In the genomic region with DNA sequence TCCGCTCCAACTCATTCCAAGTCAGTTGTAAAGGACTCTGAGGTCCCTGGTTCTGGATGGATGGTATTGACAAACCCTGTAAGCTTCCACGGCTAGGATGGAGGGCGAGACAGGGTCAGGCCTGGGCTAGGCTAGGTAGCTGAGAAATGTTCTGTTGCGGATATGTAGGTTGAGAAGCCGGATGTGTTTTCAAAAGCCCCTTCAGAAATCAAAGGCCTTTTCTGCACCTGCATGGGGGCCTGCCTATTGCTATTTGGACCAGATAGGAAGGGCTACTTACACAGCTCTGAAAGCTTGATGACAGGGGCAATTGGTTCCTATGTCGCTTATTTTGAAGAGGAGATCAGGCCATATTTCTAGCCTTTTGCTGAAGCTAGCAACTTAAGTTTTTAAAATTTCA, we compare ENCODE assay signal across 38 cellular contexts. TPM values are rescaled to one million over a fixed set of nuclear protein-coding genes. Genes with fewer than 3 reads are reported as not detected.
"Had no signal": no experiment of that assay in that cellular context is flagged by ENCODE, and none has a peak within 500 bp of the region (broad histone marks: within the 10 kb centered on the region; RNA-seq: fewer than 3 reads in every experiment).

No MANE protein-coding gene starts in this region.

- H3K27ac Mint-ChIP-seq: activated B cell treated with CpG ODN at 0.5 μM for 24 hours; activated CD4-positive, alpha-beta memory T cell treated with anti-CD3 and anti-CD28 coated beads for 36 hours; activated CD4-positive, alpha-beta T cell treated with anti-CD3 and anti-CD28 coated beads, Interleukin-2, amount 10 ng/mL, durations not matched to agents 24 days and 14 days; activated CD8-positive, alpha-beta T cell treated with anti-CD3 and anti-CD28 coated beads for 36 hours; activated naive CD4-positive, alpha-beta T cell treated with anti-CD3 and anti-CD28 coated beads for 36 hours; activated naive CD4-positive, alpha-beta T cell treated with anti-CD3 and anti-CD28 coated beads, Interleukin-2, amount 50 U/mL, for 72 hours; activated naive CD8-positive, alpha-beta T cell treated with anti-CD3 and anti-CD28 coated beads, Interleukin-2, amount 10 ng/mL, durations not matched to agents 7 days and 5 days; activated T-cell treated with anti-CD3 and anti-CD28 coated beads, Interleukin-2, amount 50 U/mL, for 72 hours; activated T-helper 1 cell treated with anti-CD3 and anti-CD28 coated beads, Interleukin-12 subunit alpha, Interleukin-12 subunit beta, Interleukin-2, Interleukin-4 antibody, amounts not matched to agents 30 ng/mL and 10 ng/mL and 1 ng/mL, durations not matched to agents 14 hours and 24 hours and 36 hours; activated T-helper 17 cell treated with anti-CD3 and anti-CD28 coated beads, Interleukin-2, amount 50 U/mL, for 72 hours; brain; T-helper 1 cell treated with Interleukin-12 subunit alpha and Interleukin-12 subunit beta and Interleukin-4 antibody, amounts not matched to agents 30 μg/mL and 1 μg/mL, for 36 hours; T-helper 2 cell treated with Interferon-gamma antibody and Interleukin-4, amounts not matched to agents 5 μg/mL and 100 μg/mL, for 36 hours had no signal

- H3K4me1 ChIP-seq: adrenal gland had no signal

- H3K4me3 ChIP-seq: adrenal gland, cardiac muscle cell had no signal

- H3K9me3 Mint-ChIP-seq: activated B cell treated with CpG ODN at 0.5 μM for 24 hours; activated CD4-positive, alpha-beta memory T cell treated with anti-CD3 and anti-CD28 coated beads for 36 hours; activated CD4-positive, alpha-beta T cell treated with anti-CD3 and anti-CD28 coated beads, Interleukin-2, amount 10 ng/mL, durations not matched to agents 24 days and 14 days; activated CD8-positive, alpha-beta T cell treated with anti-CD3 and anti-CD28 coated beads for 36 hours; activated naive CD4-positive, alpha-beta T cell treated with anti-CD3 and anti-CD28 coated beads for 36 hours; activated naive CD4-positive, alpha-beta T cell treated with anti-CD3 and anti-CD28 coated beads, Interleukin-2, amount 50 U/mL, for 72 hours; activated naive CD8-positive, alpha-beta T cell treated with anti-CD3 and anti-CD28 coated beads, Interleukin-2, amount 10 ng/mL, durations not matched to agents 7 days and 5 days; activated T-cell treated with anti-CD3 and anti-CD28 coated beads, Interleukin-2, amount 50 U/mL, for 4 hours; activated T-cell treated with anti-CD3 and anti-CD28 coated beads, Interleukin-2, amount 50 U/mL, for 72 hours; activated T-helper 1 cell treated with anti-CD3 and anti-CD28 coated beads, Interleukin-12 subunit alpha, Interleukin-12 subunit beta, Interleukin-2, Interleukin-4 antibody, amounts not matched to agents 30 ng/mL and 10 ng/mL and 1 ng/mL, durations not matched to agents 14 hours and 24 hours and 36 hours; activated T-helper 17 cell treated with anti-CD3 and anti-CD28 coated beads, Interleukin-2, amount 50 U/mL, for 72 hours; central memory CD8-positive, alpha-beta T cell; T-helper 1 cell treated with Interleukin-12 subunit alpha and Interleukin-12 subunit beta and Interleukin-4 antibody, amounts not matched to agents 30 μg/mL and 1 μg/mL, for 36 hours; T-helper 2 cell treated with Interferon-gamma antibody and Interleukin-4, amounts not matched to agents 5 μg/mL and 100 μg/mL, for 36 hours had no signal

- DNase-seq: activated B cell treated with CpG ODN at 0.5 μM for 24 hours; activated CD4-positive, alpha-beta memory T cell treated with anti-CD3 and anti-CD28 coated beads for 36 hours; activated CD4-positive, alpha-beta T cell treated with anti-CD3 and anti-CD28 coated beads for 4 hours; activated CD4-positive, alpha-beta T cell treated with anti-CD3 and anti-CD28 coated beads, Interleukin-2, amount 10 ng/mL, durations not matched to agents 24 days and 14 days; activated CD4-positive, alpha-beta T cell treated with anti-CD3 and anti-CD28 coated beads, Interleukin-2, amount 50 U/mL, for 1 hour; activated CD4-positive, alpha-beta T cell treated with anti-CD3 and anti-CD28 coated beads, Interleukin-2, amount 50 U/mL, for 4 hours; activated CD4-positive, CD25-positive, alpha-beta regulatory T cell treated with anti-CD3 and anti-CD28 coated beads, Interleukin-2, amount 50 U/mL, for 72 hours; activated CD8-positive, alpha-beta memory T cell treated with anti-CD3 and anti-CD28 coated beads, Interleukin-2, amount 50 U/mL, for 4 hours; activated CD8-positive, alpha-beta T cell treated with anti-CD3 and anti-CD28 coated beads for 36 hours; activated effector memory CD4-positive, alpha-beta T cell treated with anti-CD3 and anti-CD28 coated beads, Interleukin-2, amount 50 U/mL, for 16 hours; activated gamma-delta T cell treated with Interleukin-2 at 50 U/mL for 16 hours; activated naive CD4-positive, alpha-beta T cell; activated naive CD4-positive, alpha-beta T cell treated with anti-CD3 and anti-CD28 coated beads for 36 hours; activated naive CD4-positive, alpha-beta T cell treated with anti-CD3 and anti-CD28 coated beads, Interleukin-2, amount 50 U/mL, for 16 hours; activated naive CD8-positive, alpha-beta T cell treated with anti-CD3 and anti-CD28 coated beads, Interleukin-2, amount 10 ng/mL, durations not matched to agents 7 days and 5 days; activated T-cell treated with anti-CD3 and anti-CD28 coated beads for 4 hours; activated T-cell treated with anti-CD3 and anti-CD28 coated beads, Interleukin-2, amount 50 U/mL, for 1 hour; activated T-cell treated with anti-CD3 and anti-CD28 coated beads, Interleukin-2, amount 50 U/mL, for 4 hours; activated T-cell treated with anti-CD3 and anti-CD28 coated beads, Interleukin-2, amount 50 U/mL, for 72 hours; adrenal gland; amniotic stem cell; aorta; caudate nucleus; cerebellar nuclear complex; T-helper 1 cell; T-helper 2 cell; T-helper 9 cell had no signal

- H3K36me3 ChIP-seq: adrenal gland, cardiac muscle cell had no signal

- H3K4me1 Mint-ChIP-seq: activated CD4-positive, alpha-beta T cell treated with anti-CD3 and anti-CD28 coated beads, Interleukin-2, amount 10 ng/mL, durations not matched to agents 24 days and 14 days; activated T-helper 17 cell treated with anti-CD3 and anti-CD28 coated beads, Interleukin-2, amount 50 U/mL, for 72 hours; central memory CD8-positive, alpha-beta T cell had no signal

- FAIRE-seq: bronchial epithelial cell, TTC549 had no signal

- H3K4me3 Mint-ChIP-seq: activated B cell treated with CpG ODN at 0.5 μM for 24 hours; activated CD4-positive, alpha-beta memory T cell treated with anti-CD3 and anti-CD28 coated beads for 36 hours; activated CD4-positive, alpha-beta T cell treated with anti-CD3 and anti-CD28 coated beads, Interleukin-2, amount 10 ng/mL, durations not matched to agents 24 days and 14 days; activated CD8-positive, alpha-beta T cell treated with anti-CD3 and anti-CD28 coated beads for 36 hours; activated naive CD4-positive, alpha-beta T cell treated with anti-CD3 and anti-CD28 coated beads for 36 hours; activated naive CD8-positive, alpha-beta T cell treated with anti-CD3 and anti-CD28 coated beads, Interleukin-2, amount 10 ng/mL, durations not matched to agents 7 days and 5 days; activated T-cell treated with anti-CD3 and anti-CD28 coated beads, Interleukin-2, amount 50 U/mL, for 4 hours; activated T-cell treated with anti-CD3 and anti-CD28 coated beads, Interleukin-2, amount 50 U/mL, for 72 hours; activated T-helper 1 cell treated with anti-CD3 and anti-CD28 coated beads, Interleukin-12 subunit alpha, Interleukin-12 subunit beta, Interleukin-2, Interleukin-4 antibody, amounts not matched to agents 30 ng/mL and 10 ng/mL and 1 ng/mL, durations not matched to agents 14 hours and 24 hours and 36 hours; activated T-helper 17 cell treated with anti-CD3 and anti-CD28 coated beads, Interleukin-2, amount 50 U/mL, for 72 hours; brain; central memory CD8-positive, alpha-beta T cell; T-helper 1 cell treated with Interleukin-12 subunit alpha and Interleukin-12 subunit beta and Interleukin-4 antibody, amounts not matched to agents 30 μg/mL and 1 μg/mL, for 36 hours; T-helper 2 cell treated with Interferon-gamma antibody and Interleukin-4, amounts not matched to agents 5 μg/mL and 100 μg/mL, for 36 hours had no signal

- H3K36me3 Mint-ChIP-seq: activated CD4-positive, alpha-beta memory T cell treated with anti-CD3 and anti-CD28 coated beads for 36 hours; activated naive CD4-positive, alpha-beta T cell treated with anti-CD3 and anti-CD28 coated beads, Interleukin-2, amount 50 U/mL, for 72 hours; brain had no signal

- H3K27me3 Mint-ChIP-seq: activated B cell treated with CpG ODN at 0.5 μM for 24 hours; activated CD4-positive, alpha-beta memory T cell treated with anti-CD3 and anti-CD28 coated beads for 36 hours; activated CD4-positive, alpha-beta T cell treated with anti-CD3 and anti-CD28 coated beads, Interleukin-2, amount 10 ng/mL, durations not matched to agents 24 days and 14 days; activated CD8-positive, alpha-beta T cell treated with anti-CD3 and anti-CD28 coated beads for 36 hours; activated T-helper 17 cell treated with anti-CD3 and anti-CD28 coated beads, Interleukin-2, amount 50 U/mL, for 72 hours; brain; central memory CD8-positive, alpha-beta T cell had no signal

- H3K27ac ChIP-seq: adrenal gland, cardiac muscle cell, VCaP had no signal

- H3K9me3 ChIP-seq: adrenal gland had no signal

- ATAC-seq: activated CD8-positive, alpha-beta T cell treated with anti-CD3 and anti-CD28 coated beads for 36 hours; activated naive CD4-positive, alpha-beta T cell treated with anti-CD3 and anti-CD28 coated beads, Interleukin-2, amount 50 U/mL, for 72 hours; activated T-cell treated with anti-CD3 and anti-CD28 coated beads, Interleukin-2, amount 50 U/mL, for 4 hours; activated T-cell treated with anti-CD3 and anti-CD28 coated beads, Interleukin-2, amount 50 U/mL, for 72 hours; activated T-helper 17 cell treated with anti-CD3 and anti-CD28 coated beads, Interleukin-2, amount 50 U/mL, for 72 hours had no signal

- H3K27me3 ChIP-seq: cardiac muscle cell had no signal

RNA-seq across cellular contexts. Expression of gene DRP2, which starts 1.9 kb away (rescaled TPM):
- total RNA-seq: bronchial epithelial cell had no signal
